In genomic region chr5:180820788-180821321, GRCh38 we compare ENCODE assay signal across 1 cellular context.
TF ChIP-seq lines count a peak whose summit lies in the region.

No MANE protein-coding gene starts in this region.

TF ChIP-seq in HepG2, 621 proteins besides CTCF, POLR2A, EP300 and RAD21 (continued from another document):
- TF ChIP-seq ZNF280B (CRISPR knock-in tag; IDR thresholded peaks at IDR 0.05; ENCODE audit: borderline replicate concordance): no peak
- TF ChIP-seq RBFOX2 (IDR thresholded peaks at IDR 0.05; ENCODE audit: low read depth, low read length): no peak
- TF ChIP-seq SRY (CRISPR knock-in tag; IDR thresholded peaks at IDR 0.05): no peak
- TF ChIP-seq FOXJ3 (CRISPR knock-in tag; IDR thresholded peaks at IDR 0.05; ENCODE audit: borderline replicate concordance): no peak
- TF ChIP-seq AHDC1 (CRISPR knock-in tag; IDR thresholded peaks at IDR 0.05; ENCODE audit: borderline replicate concordance): no peak
- no peak for TF ChIP-seq ZNF550 (CRISPR knock-in tag; IDR thresholded peaks at IDR 0.05; ENCODE audit: borderline replicate concordance)
- no peak for TF ChIP-seq ZFP36L2 (CRISPR knock-in tag; IDR thresholded peaks at IDR 0.05)
- no peak for TF ChIP-seq FOXA1 (IDR thresholded peaks at IDR 0.05)
- TF ChIP-seq FOXA1 (CRISPR knock-in tag; IDR thresholded peaks at IDR 0.05): no peak
- no peak for TF ChIP-seq GZF1 (CRISPR knock-in tag; IDR thresholded peaks at IDR 0.05)
- TF ChIP-seq DZIP1 (CRISPR knock-in tag; IDR thresholded peaks at IDR 0.05): no peak
- no peak for TF ChIP-seq TAF15 (IDR thresholded peaks at IDR 0.05; ENCODE audit: low read depth, low read length, poor library complexity, severe bottlenecking)
- TF ChIP-seq GATA4 (IDR thresholded peaks at IDR 0.05; ENCODE audit: borderline replicate concordance, low read depth): no peak
- no peak for TF ChIP-seq ZNF10 (CRISPR knock-in tag; IDR thresholded peaks at IDR 0.05; ENCODE audit: borderline replicate concordance, low read depth)
- no peak for TF ChIP-seq ARID4A (CRISPR knock-in tag; IDR thresholded peaks at IDR 0.05; ENCODE audit: borderline replicate concordance)
- no peak for TF ChIP-seq MBNL3 (CRISPR knock-in tag; conservative IDR thresholded peaks at IDR 0.05)
- TF ChIP-seq ZNF362 (CRISPR knock-in tag; IDR thresholded peaks at IDR 0.05; ENCODE audit: borderline replicate concordance): no peak
- TF ChIP-seq ZFP36 (IDR thresholded peaks at IDR 0.05; ENCODE audit: borderline replicate concordance, low read depth, low read length, partially characterized antibody): no peak
